ENCODE assay signal across 8 cellular contexts in the genomic region with DNA sequence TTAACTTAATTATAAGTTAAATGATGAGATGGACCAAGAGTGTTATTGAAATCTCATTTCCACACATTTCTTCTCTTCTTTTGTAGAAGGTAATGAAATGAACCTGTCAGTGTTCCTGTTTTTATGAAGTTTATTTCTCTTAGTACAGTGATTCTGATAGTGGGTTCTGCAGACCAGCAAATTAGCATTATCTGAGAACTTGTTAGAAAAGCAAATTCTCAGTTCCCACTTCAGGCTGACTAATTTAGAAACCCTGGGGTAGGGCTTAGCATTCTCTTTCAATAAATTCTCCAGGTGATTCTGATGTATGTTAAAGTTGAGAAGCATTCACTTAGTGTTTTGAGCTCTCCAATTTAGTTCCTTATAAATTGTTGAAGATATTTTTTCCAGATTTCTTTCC. TPM values are rescaled to one million over a fixed set of nuclear protein-coding genes. Genes with fewer than 3 reads are reported as not detected.
DNase-seq lines count a peak whose midpoint lies in the region; ATAC-seq lines count a peak whose summit lies in the region.
"Not testable (repeated sequence)": the region's sequence is repeated elsewhere in the genome, so short reads cannot be mapped to it uniquely, and the experiment has no call there.

No MANE protein-coding gene starts in this region.

- intact Hi-C loops in activated naive CD4-positive, alpha-beta T cell treated with anti-CD3 and anti-CD28 coated beads for 36 hours (cut with micrococcal nuclease) = not testable (repeated sequence)

- H3K27ac Mint-ChIP-seq in activated naive CD4-positive, alpha-beta T cell treated with anti-CD3 and anti-CD28 coated beads for 36 hours = not testable (repeated sequence)

- H3K27me3 Mint-ChIP-seq in activated naive CD4-positive, alpha-beta T cell treated with anti-CD3 and anti-CD28 coated beads for 36 hours (ENCODE audit: low read depth) = not testable (repeated sequence)

- DNase-seq in activated naive CD4-positive, alpha-beta T cell treated with anti-CD3 and anti-CD28 coated beads for 36 hours = peak; percentile 5
- DNase-seq in stimulated activated naive CD8-positive, alpha-beta T cell treated with anti-CD3 and anti-CD28 coated beads, Interleukin-15, Interleukin-2, amounts not matched to agents 100 U/mL and 50 U/mL, for 24 hours = not testable (repeated sequence)

- H3K9me3 Mint-ChIP-seq in activated naive CD4-positive, alpha-beta T cell treated with anti-CD3 and anti-CD28 coated beads for 36 hours = not testable (repeated sequence)

- CTCF ChIA-PET in activated naive CD4-positive, alpha-beta T cell treated with anti-CD3 and anti-CD28 coated beads for 36 hours (lab: Charles Lee) = not testable (repeated sequence)

- ATAC-seq in GM18502 (IDR thresholded peaks at IDR 0.05; ENCODE audit: poor library complexity, unreplicated experiment) = peak; percentile 81
- ATAC-seq in GM19025 (IDR thresholded peaks at IDR 0.05; ENCODE audit: low read depth, unreplicated experiment) = peak; percentile 76
- ATAC-seq in GM21367 (IDR thresholded peaks at IDR 0.05; ENCODE audit: unreplicated experiment) = peak; percentile 81
- peak; percentile 93 for ATAC-seq in HG02759 (IDR thresholded peaks at IDR 0.05; ENCODE audit: unreplicated experiment)
- peak; percentile 89 for ATAC-seq in HG03095 (IDR thresholded peaks at IDR 0.05; ENCODE audit: unreplicated experiment)
- peak; percentile 59 for ATAC-seq in HG03469 (IDR thresholded peaks at IDR 0.05; ENCODE audit: unreplicated experiment)
- ATAC-seq in stimulated activated naive CD8-positive, alpha-beta T cell treated with anti-CD3 and anti-CD28 coated beads, Interleukin-15, Interleukin-2, amounts not matched to agents 100 U/mL and 50 U/mL, for 24 hours = peak; percentile 67

- not testable (repeated sequence) for H3K4me3 Mint-ChIP-seq in activated naive CD4-positive, alpha-beta T cell treated with anti-CD3 and anti-CD28 coated beads for 36 hours

- H3K4me1 Mint-ChIP-seq in activated naive CD4-positive, alpha-beta T cell treated with anti-CD3 and anti-CD28 coated beads for 36 hours (ENCODE audit: low read depth) = not testable (repeated sequence)

- not testable (repeated sequence) for H3K36me3 Mint-ChIP-seq in activated naive CD4-positive, alpha-beta T cell treated with anti-CD3 and anti-CD28 coated beads for 36 hours (ENCODE audit: low read depth)

RNA-seq across cellular contexts. Expression of gene NSF, which starts 12.7 kb away (rescaled TPM):
- 10 to 100 TPM; 23.8 to 24.3 TPM for total RNA-seq in activated naive CD4-positive, alpha-beta T cell treated with anti-CD3 and anti-CD28 coated beads for 36 hours

RNA-seq across cellular contexts. Expression of gene ARL17A, which starts 23.6 kb away (rescaled TPM):
- 10 to 100 TPM; 17.0 to 17.6 TPM for total RNA-seq in activated naive CD4-positive, alpha-beta T cell treated with anti-CD3 and anti-CD28 coated beads for 36 hours
